ENCODE assay signal across 8 cellular contexts in the genomic region with DNA sequence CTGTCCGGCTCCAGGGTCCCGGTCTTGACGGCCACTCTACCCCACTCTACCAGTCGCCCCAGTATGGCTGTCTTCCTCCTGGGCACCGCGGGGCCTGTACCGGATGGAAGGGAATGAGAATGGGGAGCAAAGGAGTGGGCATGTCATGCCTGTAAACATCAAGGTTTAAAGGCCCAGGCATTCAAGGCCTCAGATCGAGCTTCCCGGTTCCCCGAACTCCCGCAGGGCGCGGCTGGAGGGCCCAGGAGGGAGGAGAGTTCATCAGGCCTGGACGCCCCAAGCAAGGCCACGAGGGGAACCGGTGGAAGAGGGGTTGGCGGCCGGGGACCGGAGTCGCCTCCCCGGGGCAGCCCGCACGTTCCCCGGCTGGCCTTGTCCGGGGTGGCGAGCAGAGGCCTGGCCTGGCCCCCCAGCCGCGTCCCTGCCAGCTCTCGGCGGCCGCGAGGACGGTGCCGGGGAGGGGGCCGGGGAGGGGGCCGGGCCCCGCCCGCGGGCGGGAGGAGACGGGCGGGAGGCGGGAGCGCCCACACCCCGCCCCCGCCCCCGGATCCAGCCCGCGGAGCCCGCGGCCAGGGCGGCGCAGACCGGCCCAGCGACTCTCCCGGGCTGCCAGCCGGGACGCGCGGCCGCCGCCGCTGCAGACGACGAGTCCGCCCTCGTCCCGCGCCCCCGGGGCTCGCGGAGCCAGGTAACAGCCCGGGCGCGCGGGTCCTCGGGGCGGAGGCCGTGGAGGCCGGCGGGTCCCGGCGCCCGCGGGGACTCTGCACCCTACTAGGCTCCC.
DNase-seq lines count a peak whose midpoint lies in the region; ATAC-seq and TF ChIP-seq lines count a peak whose summit lies in the region.

A gene with protein sequence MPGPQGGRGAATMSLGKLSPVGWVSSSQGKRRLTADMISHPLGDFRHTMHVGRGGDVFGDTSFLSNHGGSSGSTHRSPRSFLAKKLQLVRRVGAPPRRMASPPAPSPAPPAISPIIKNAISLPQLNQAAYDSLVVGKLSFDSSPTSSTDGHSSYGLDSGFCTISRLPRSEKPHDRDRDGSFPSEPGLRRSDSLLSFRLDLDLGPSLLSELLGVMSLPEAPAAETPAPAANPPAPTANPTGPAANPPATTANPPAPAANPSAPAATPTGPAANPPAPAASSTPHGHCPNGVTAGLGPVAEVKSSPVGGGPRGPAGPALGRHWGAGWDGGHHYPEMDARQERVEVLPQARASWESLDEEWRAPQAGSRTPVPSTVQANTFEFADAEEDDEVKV (plus strand): TSS at position 580 of the 781 bp plus-strand sequence. CDS start 5,870 bp downstream, outside the sequence.

- no peaks in the 10 kb centered on the region for H3K36me3 Mint-ChIP-seq in stimulated activated memory B cell treated with anti-CD40 and anti-IgM and Interleukin-4, amounts not matched to agents 10 μg/mL and 1 μg/mL and 100 μg/mL, for 72 hours

- H3K4me3 ChIP-seq in coronary artery: peak within 1 kb of the TSS; percentile 87

- H3K27ac Mint-ChIP-seq in stimulated activated memory B cell treated with anti-CD40 and anti-IgM and Interleukin-4, amounts not matched to agents 10 μg/mL and 1 μg/mL and 100 μg/mL, for 72 hours: no peak within 1 kb of the TSS

- no peak for TF ChIP-seq CTCF in coronary artery (IDR thresholded peaks at IDR 0.05)

- H3K4me3 Mint-ChIP-seq in stimulated activated memory B cell treated with anti-CD40 and anti-IgM and Interleukin-4, amounts not matched to agents 10 μg/mL and 1 μg/mL and 100 μg/mL, for 72 hours: peak within 1 kb of the TSS; percentile 67

- peaks cover 82% of the 10 kb centered on the region for H3K27me3 Mint-ChIP-seq in stimulated activated memory B cell treated with anti-CD40 and anti-IgM and Interleukin-4, amounts not matched to agents 10 μg/mL and 1 μg/mL and 100 μg/mL, for 72 hours

- H3K4me1 Mint-ChIP-seq in stimulated activated memory B cell treated with anti-CD40 and anti-IgM and Interleukin-4, amounts not matched to agents 10 μg/mL and 1 μg/mL and 100 μg/mL, for 72 hours: peaks cover 16% of the 10 kb centered on the region

- DNase-seq in AG20443 (ENCODE audit: low spot score) (peak; percentile 90), LoVo (ENCODE audit: low spot score) (peak; percentile 54), coronary artery (ENCODE audit: low spot score) (peak; percentile 87), left kidney (ENCODE audit: low read depth, low spot score) (peak; percentile 76)
- no peak for DNase-seq in stimulated activated naive CD4-positive, alpha-beta T cell (lab: John Stamatoyannopoulos, UW)

- H3K9me3 Mint-ChIP-seq in stimulated activated memory B cell treated with anti-CD40 and anti-IgM and Interleukin-4, amounts not matched to agents 10 μg/mL and 1 μg/mL and 100 μg/mL, for 72 hours: no peaks in the 10 kb centered on the region

- peak within 1 kb of the TSS; percentile 94 to 97 for H3K27ac ChIP-seq in coronary artery

- peak; percentile 37 for ATAC-seq in stimulated activated memory B cell treated with anti-CD40 and anti-IgM and Interleukin-4, amounts not matched to agents 10 μg/mL and 1 μg/mL and 100 μg/mL, for 72 hours
- ATAC-seq in GM18520 (IDR thresholded peaks at IDR 0.05; ENCODE audit: unreplicated experiment) (no peak), HG03520 (IDR thresholded peaks at IDR 0.05; ENCODE audit: unreplicated experiment) (no peak)

Comparison
In these comparisons a context has a peak if more than half of its experiments do, and no peak if none do; other contexts are left out.
1. DNase-seq: peak in AG20443 (single experiment), LoVo (single experiment), coronary artery (single experiment) and left kidney (single experiment); none in stimulated activated naive CD4-positive, alpha-beta T cell (0 of 6).